1 cellular context compared by ENCODE assay signal in genomic region chr7:116930156-116930913, GRCh38.
TF ChIP-seq lines count a peak whose summit lies in the region.

No MANE protein-coding gene starts in this region.

TF ChIP-seq in GM23338, 12 proteins besides CTCF, POLR2A, EP300 and RAD21 (continued from another document):
- TF ChIP-seq REST (IDR thresholded peaks at IDR 0.05; ENCODE audit: unreplicated experiment) (no peak), CREB1 (CRISPR knock-in tag; IDR thresholded peaks at IDR 0.05; ENCODE audit: low read depth) (no peak), POLR2AphosphoS5 (IDR thresholded peaks at IDR 0.05; ENCODE audit: low read depth) (no peak), STAT1 (IDR thresholded peaks at IDR 0.05; ENCODE audit: unreplicated experiment) (no peak)
TF ChIP-seq in GM23338: peak in this region for 1.
